Comparison of ENCODE assay signal across 25 cellular contexts in genomic region chr2:3940661-3941060, GRCh38.
"Had no signal": no experiment of that assay in that cellular context is flagged by ENCODE, and none has a peak within 500 bp of the region (broad histone marks: within the 10 kb centered on the region; RNA-seq: fewer than 3 reads in every experiment).

No MANE protein-coding gene starts in this region.

- H3K4me3 ChIP-seq: esophagus squamous epithelium, gastroesophageal sphincter, hepatocyte, lung, psoas muscle, testis, tibial nerve, upper lobe of right lung, vagina had no signal

- H3K4me1 ChIP-seq: esophagus squamous epithelium, gastroesophageal sphincter, parathyroid adenoma, psoas muscle, testis, tibial nerve, upper lobe of right lung, vagina had no signal

- H3K27ac ChIP-seq: esophagus squamous epithelium, gastroesophageal sphincter, hepatocyte, parathyroid adenoma, psoas muscle, testis, tibial nerve, upper lobe of right lung, vagina had no signal

- H2AFZ ChIP-seq: hepatocyte, parathyroid adenoma had no signal

- H3K27me3 Mint-ChIP-seq: effector memory CD8-positive, alpha-beta T cell; stimulated activated naive CD8-positive, alpha-beta T cell treated with anti-CD3 and anti-CD28 coated beads, Interleukin-15, amount 100 ng/mL, for 72 hours had no signal

- H3K27ac Mint-ChIP-seq: effector memory CD8-positive, alpha-beta T cell; natural killer cell treated with Interleukin-12 subunit alpha and Interleukin-12 subunit beta and Interleukin-15 and Interleukin-18, amount 100 ng/mL, for 72 hours; stimulated activated naive B cell treated with anti-CD40 and anti-IgM and Interleukin-4, amounts not matched to agents 10 μg/mL and 1 μg/mL and 100 μg/mL, for 72 hours; stimulated activated naive CD8-positive, alpha-beta T cell treated with anti-CD3 and anti-CD28 coated beads, Interleukin-15, amount 100 ng/mL, for 72 hours had no signal

- H3K9ac ChIP-seq: parathyroid adenoma had no signal

- H3K4me1 Mint-ChIP-seq: stimulated activated naive B cell treated with anti-CD40 and anti-IgM and Interleukin-4, amounts not matched to agents 10 μg/mL and 1 μg/mL and 100 μg/mL, for 72 hours; stimulated activated naive CD8-positive, alpha-beta T cell treated with anti-CD3 and anti-CD28 coated beads, Interleukin-15, amount 100 ng/mL, for 72 hours had no signal

- H3K79me2 ChIP-seq: hepatocyte, parathyroid adenoma had no signal

- H3K36me3 Mint-ChIP-seq: natural killer cell treated with Interleukin-12 subunit alpha and Interleukin-12 subunit beta and Interleukin-15 and Interleukin-18, amount 100 ng/mL, for 72 hours; stimulated activated naive B cell treated with anti-CD40 and anti-IgM and Interleukin-4, amounts not matched to agents 10 μg/mL and 1 μg/mL and 100 μg/mL, for 72 hours had no signal

- H3K9me3 ChIP-seq: gastroesophageal sphincter, psoas muscle, testis, upper lobe of right lung, vagina had no signal

- H3K4me2 ChIP-seq: hepatocyte had no signal

- FAIRE-seq: kidney had no signal

- H3K4me3 Mint-ChIP-seq: effector memory CD8-positive, alpha-beta T cell; natural killer cell treated with Interleukin-12 subunit alpha and Interleukin-12 subunit beta and Interleukin-15 and Interleukin-18, amount 100 ng/mL, for 72 hours; stimulated activated naive B cell treated with anti-CD40 and anti-IgM and Interleukin-4, amounts not matched to agents 10 μg/mL and 1 μg/mL and 100 μg/mL, for 72 hours; stimulated activated naive CD8-positive, alpha-beta T cell treated with anti-CD3 and anti-CD28 coated beads, Interleukin-15, amount 100 ng/mL, for 72 hours had no signal

- H3K27me3 ChIP-seq: esophagus squamous epithelium, hepatocyte, testis, tibial nerve, upper lobe of right lung, vagina had no signal

- DNase-seq: cortex of kidney; effector memory CD8-positive, alpha-beta T cell; esophagus squamous epithelium; foreskin fibroblast; head of caudate nucleus; kidney; left colon; left ventricle myocardium superior; mesenchymal stem cell; midbrain; psoas muscle; stimulated activated CD4-positive, alpha-beta T cell treated with anti-CD3 and anti-CD28 coated beads, Interleukin-2, amount 100 ng/mL, for 24 hours; stimulated activated CD4-positive, alpha-beta T cell treated with anti-CD3 and anti-CD28 coated beads, Interleukin-4, amount 100 ng/mL, for 4 hours; stimulated activated naive B cell treated with anti-CD40 and anti-IgM and Interleukin-4, amounts not matched to agents 10 μg/mL and 1 μg/mL and 100 μg/mL, for 72 hours; stimulated activated naive CD8-positive, alpha-beta T cell treated with anti-CD3 and anti-CD28 coated beads, Interleukin-15, amount 100 ng/mL, for 72 hours; testis; upper lobe of right lung had no signal

- H3K36me3 ChIP-seq: esophagus squamous epithelium, gastroesophageal sphincter, tibial nerve, upper lobe of right lung, vagina had no signal

- ATAC-seq: effector memory CD8-positive, alpha-beta T cell; gastroesophageal sphincter; left colon; left ventricle myocardium superior; natural killer cell treated with Interleukin-12 subunit alpha and Interleukin-12 subunit beta and Interleukin-15 and Interleukin-18, amount 100 ng/mL, for 72 hours; psoas muscle; sciatic nerve; stimulated activated naive B cell treated with anti-CD40 and anti-IgM and Interleukin-4, amounts not matched to agents 10 μg/mL and 1 μg/mL and 100 μg/mL, for 72 hours; stimulated activated naive CD8-positive, alpha-beta T cell treated with anti-CD3 and anti-CD28 coated beads, Interleukin-15, amount 100 ng/mL, for 72 hours; upper lobe of right lung had no signal
